ENCODE assay signal across 8 cellular contexts in genomic region chr4:138919094-138919936, GRCh38.
DNase-seq lines count a peak whose midpoint lies in the region; ATAC-seq, FAIRE-seq and TF ChIP-seq lines count a peak whose summit lies in the region.

No MANE protein-coding gene starts in this region.

- H3K27me3 ChIP-seq in pancreas: peaks cover 0 to 3% (median 0%) of the 10 kb centered on the region in 4 donors

- 21 to 22% methylated on average over 27 of the region's 27 CpGs for WGBS in pancreas, 2 donors

- no peak overlapping the region for H3K27ac ChIP-seq in pancreas

- no peak overlapping the region for H3K4me3 Mint-ChIP-seq in activated T-cell treated with anti-CD3 and anti-CD28 coated beads, Interleukin-2, amount 50 U/mL, for 72 hours

- peaks cover 8% of the 10 kb centered on the region for H3K4me1 Mint-ChIP-seq in activated T-cell treated with anti-CD3 and anti-CD28 coated beads, Interleukin-2, amount 50 U/mL, for 72 hours (ENCODE audit: low read depth)

- ATAC-seq in HG02884 (IDR thresholded peaks at IDR 0.05; ENCODE audit: unreplicated experiment) (peak; percentile 81), pancreas (peak; percentile 88 to 99 (median 94))
- ATAC-seq in activated T-cell treated with anti-CD3 and anti-CD28 coated beads, Interleukin-2, amount 50 U/mL, for 72 hours (replicated peaks in 1 of 2): peak; percentile 63 to 64

- H3K27me3 Mint-ChIP-seq in activated T-cell treated with anti-CD3 and anti-CD28 coated beads, Interleukin-2, amount 50 U/mL, for 72 hours (ENCODE audit: low read depth): peaks cover 22% of the 10 kb centered on the region

- peak; percentile 13 to 60 (median 50) for TF ChIP-seq CTCF in pancreas (IDR thresholded peaks at IDR 0.05)

- H3K4me1 ChIP-seq in pancreas: no peaks in the 10 kb centered on the region

- no peaks in the 10 kb centered on the region for H3K36me3 ChIP-seq in pancreas

- peak; percentile 9 for DNase-seq in activated CD4-positive, alpha-beta T cell treated with anti-CD3 and anti-CD28 coated beads for 1 hour
- DNase-seq in activated CD4-positive, alpha-beta T cell treated with anti-CD3 and anti-CD28 coated beads for 4 hours: no peak
- DNase-seq in NCI-H2227 (lab: John Stamatoyannopoulos, UW; ENCODE audit: unreplicated experiment) (peak; percentile 86), germinal center (ENCODE audit: low spot score) (peak; percentile 35), pancreas (peak; percentile 22 to 82 (median 74)), NCI-H446 (lab: John Stamatoyannopoulos, UW) (no peak)
- DNase-seq in activated T-cell treated with anti-CD3 and anti-CD28 coated beads, Interleukin-2, amount 50 U/mL, for 72 hours: peak; percentile 65 to 67

- intact Hi-C loops in pancreas (cut with DNase I): no loop called here

- no peak overlapping the region for H3K27ac Mint-ChIP-seq in activated T-cell treated with anti-CD3 and anti-CD28 coated beads, Interleukin-2, amount 50 U/mL, for 72 hours

- H3K36me3 Mint-ChIP-seq in activated T-cell treated with anti-CD3 and anti-CD28 coated beads, Interleukin-2, amount 50 U/mL, for 72 hours (ENCODE audit: insufficient read depth in 2 of 2): no peaks in the 10 kb centered on the region

- FAIRE-seq in pancreas (lab: Jason Lieb, UNC): peak; percentile 59

- no peak overlapping the region for H3K4me3 ChIP-seq in pancreas

- H3K9me3 Mint-ChIP-seq in activated T-cell treated with anti-CD3 and anti-CD28 coated beads, Interleukin-2, amount 50 U/mL, for 72 hours: no peaks in the 10 kb centered on the region

- H3K9me3 ChIP-seq in pancreas: no peaks in the 10 kb centered on the region

Comparison
In these comparisons a context has a peak if more than half of its experiments do, and no peak if none do; other contexts are left out.
1. DNase-seq: peak in activated CD4-positive, alpha-beta T cell treated with anti-CD3 and anti-CD28 coated beads for 1 hour (single experiment), NCI-H2227 (single experiment), activated T-cell treated with anti-CD3 and anti-CD28 coated beads, Interleukin-2, amount 50 U/mL, for 72 hours (2 of 2), germinal center (single experiment) and pancreas (6 of 6); none in activated CD4-positive, alpha-beta T cell treated with anti-CD3 and anti-CD28 coated beads for 4 hours (0 of 2) and NCI-H446 (0 of 2).
2. Peak in every context shown above with its lines, with median percentiles within 50 percentile points of each other: ATAC-seq.